16 cellular contexts compared by ENCODE assay signal in the genomic region with DNA sequence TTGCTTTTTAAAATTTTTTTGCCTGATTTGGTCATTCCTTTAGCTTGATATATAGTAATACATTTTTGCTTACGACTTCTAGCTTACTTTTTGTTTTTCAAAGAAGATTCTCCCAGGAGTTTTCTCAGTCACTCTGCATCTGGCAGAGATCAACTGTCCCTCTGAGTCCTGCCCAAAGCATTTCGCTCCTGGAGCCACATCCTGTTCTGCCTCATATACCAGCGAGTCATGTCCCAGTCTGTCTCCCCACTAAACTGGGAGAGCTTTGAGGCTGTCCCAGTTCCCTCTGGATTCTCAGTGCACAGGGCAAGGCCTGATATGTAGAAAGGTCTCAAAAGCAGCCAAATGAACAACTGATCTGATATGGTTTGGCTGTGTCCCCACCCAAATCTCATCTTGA.
"Had no signal": no experiment of that assay in that cellular context is flagged by ENCODE, and none has a peak within 500 bp of the region (broad histone marks: within the 10 kb centered on the region; RNA-seq: fewer than 3 reads in every experiment).

No MANE protein-coding gene starts in this region.

- DNase-seq: activated effector memory CD4-positive, alpha-beta T cell treated with anti-CD3 and anti-CD28 coated beads, Interleukin-2, amount 50 U/mL, for 16 hours; activated T-cell treated with anti-CD3 and anti-CD28 coated beads, Interleukin-2, amount 50 U/mL, for 24 hours; amniotic stem cell; gastrocnemius medialis; left ventricle myocardium inferior; mesenchymal stem cell; nephron progenitor cell; psoas muscle; sigmoid colon; stimulated activated CD4-positive, alpha-beta T cell treated with anti-CD3 and anti-CD28 coated beads, Interleukin-2, amount 100 ng/mL, for 48 hours; stimulated activated naive CD8-positive, alpha-beta T cell treated with anti-CD3 and anti-CD28 coated beads, Interleukin-15, Interleukin-2, amounts not matched to agents 100 U/mL and 50 U/mL, for 24 hours; upper lobe of left lung had no signal

- H3K9me3 ChIP-seq: esophagus muscularis mucosa, gastrocnemius medialis, left ventricle myocardium inferior, psoas muscle, sigmoid colon, suprapubic skin, upper lobe of left lung had no signal

- H3K36me3 ChIP-seq: esophagus muscularis mucosa, gastrocnemius medialis, left ventricle myocardium inferior, sigmoid colon, suprapubic skin, upper lobe of left lung had no signal

- H3K27ac Mint-ChIP-seq: activated naive CD4-positive, alpha-beta T cell treated with anti-CD3 and anti-CD28 coated beads, Interleukin-2, amount 50 U/mL, for 72 hours; activated T-cell treated with anti-CD3 and anti-CD28 coated beads, Interleukin-2, amount 50 U/mL, for 24 hours; nephron progenitor cell had no signal

- H3K9me3 Mint-ChIP-seq: activated naive CD4-positive, alpha-beta T cell treated with anti-CD3 and anti-CD28 coated beads, Interleukin-2, amount 50 U/mL, for 72 hours; activated T-cell treated with anti-CD3 and anti-CD28 coated beads, Interleukin-2, amount 50 U/mL, for 24 hours had no signal

- ATAC-seq: activated CD4-positive, CD25-positive, alpha-beta regulatory T cell treated with anti-CD3 and anti-CD28 coated beads, Interleukin-2, amount 50 U/mL, for 24 hours; activated naive CD4-positive, alpha-beta T cell treated with anti-CD3 and anti-CD28 coated beads, Interleukin-2, amount 50 U/mL, for 72 hours; gastrocnemius medialis; psoas muscle; stimulated activated naive CD8-positive, alpha-beta T cell treated with anti-CD3 and anti-CD28 coated beads, Interleukin-15, Interleukin-2, amounts not matched to agents 100 U/mL and 50 U/mL, for 24 hours had no signal

- H3K36me3 Mint-ChIP-seq: activated naive CD4-positive, alpha-beta T cell treated with anti-CD3 and anti-CD28 coated beads, Interleukin-2, amount 50 U/mL, for 72 hours had no signal

- H3K27ac ChIP-seq: esophagus muscularis mucosa, gastrocnemius medialis, left ventricle myocardium inferior, psoas muscle, sigmoid colon, suprapubic skin, upper lobe of left lung had no signal

- H3K4me3 ChIP-seq: esophagus muscularis mucosa, gastrocnemius medialis, left ventricle myocardium inferior, psoas muscle, sigmoid colon, suprapubic skin, upper lobe of left lung had no signal

- H3K27me3 ChIP-seq: upper lobe of left lung had no signal

- H3K4me1 ChIP-seq: esophagus muscularis mucosa, gastrocnemius medialis, left ventricle myocardium inferior, psoas muscle, sigmoid colon, suprapubic skin, upper lobe of left lung had no signal

- H3K4me3 Mint-ChIP-seq: activated T-cell treated with anti-CD3 and anti-CD28 coated beads, Interleukin-2, amount 50 U/mL, for 24 hours; nephron progenitor cell had no signal
